Comparison of ENCODE assay signal across 22 cellular contexts in genomic region chr11:120030411-120030810, GRCh38.
"Had no signal": no experiment of that assay in that cellular context is flagged by ENCODE, and none has a peak within 500 bp of the region (broad histone marks: within the 10 kb centered on the region; RNA-seq: fewer than 3 reads in every experiment).

No MANE protein-coding gene starts in this region.

- DNase-seq: colonic mucosa; effector CD8-positive, alpha-beta T cell; heart left ventricle; hippocampal formation; mammary epithelial cell; occipital lobe; psoas muscle; retina; spleen; stimulated activated CD4-positive, alpha-beta T cell treated with anti-CD3 and anti-CD28 coated beads, Interleukin-15, amount 100 ng/mL, for 24 hours; stimulated activated CD4-positive, alpha-beta T cell treated with anti-CD3 and anti-CD28 coated beads, Interleukin-1b, Interleukin-23, amount 100 ng/mL, for 48 hours; stimulated activated CD4-positive, alpha-beta T cell treated with anti-CD3 and anti-CD28 coated beads, Interleukin-4, amount 100 ng/mL, for 24 hours; tibial artery; upper lobe of left lung had no signal

- H3K79me2 ChIP-seq: parathyroid adenoma had no signal

- H3K9me3 Mint-ChIP-seq: natural killer cell treated with Interleukin-12 subunit alpha and Interleukin-12 subunit beta and Interleukin-15 and Interleukin-18, amount 100 ng/mL, for 72 hours; stimulated activated memory B cell treated with anti-CD40 and anti-IgM and Interleukin-4, amounts not matched to agents 10 μg/mL and 1 μg/mL and 100 μg/mL, for 72 hours; stimulated activated naive CD8-positive, alpha-beta T cell treated with anti-CD3 and anti-CD28 coated beads, Interleukin-15, Interleukin-2, amounts not matched to agents 100 ng/mL and 50 ng/mL, for 24 hours had no signal

- H2AFZ ChIP-seq: neural progenitor cell, parathyroid adenoma had no signal

- H3K4me1 Mint-ChIP-seq: stimulated activated memory B cell treated with anti-CD40 and anti-IgM and Interleukin-4, amounts not matched to agents 10 μg/mL and 1 μg/mL and 100 μg/mL, for 72 hours had no signal

- ATAC-seq: esophagus mucosa; heart left ventricle; left lobe of liver; natural killer cell treated with Interleukin-12 subunit alpha and Interleukin-12 subunit beta and Interleukin-15 and Interleukin-18, amount 100 ng/mL, for 72 hours; psoas muscle; sciatic nerve; stimulated activated memory B cell treated with anti-CD40 and anti-IgM and Interleukin-4, amounts not matched to agents 10 μg/mL and 1 μg/mL and 100 μg/mL, for 72 hours had no signal

- H3K9ac ChIP-seq: neural progenitor cell, parathyroid adenoma had no signal

- H3K4me3 Mint-ChIP-seq: natural killer cell treated with Interleukin-12 subunit alpha and Interleukin-12 subunit beta and Interleukin-15 and Interleukin-18, amount 100 ng/mL, for 72 hours; neural progenitor cell; stimulated activated memory B cell treated with anti-CD40 and anti-IgM and Interleukin-4, amounts not matched to agents 10 μg/mL and 1 μg/mL and 100 μg/mL, for 72 hours; stimulated activated naive CD8-positive, alpha-beta T cell treated with anti-CD3 and anti-CD28 coated beads, Interleukin-15, Interleukin-2, amounts not matched to agents 100 ng/mL and 50 ng/mL, for 24 hours had no signal

- H3K27ac Mint-ChIP-seq: natural killer cell treated with Interleukin-12 subunit alpha and Interleukin-12 subunit beta and Interleukin-15 and Interleukin-18, amount 100 ng/mL, for 72 hours; stimulated activated memory B cell treated with anti-CD40 and anti-IgM and Interleukin-4, amounts not matched to agents 10 μg/mL and 1 μg/mL and 100 μg/mL, for 72 hours; stimulated activated naive CD8-positive, alpha-beta T cell treated with anti-CD3 and anti-CD28 coated beads, Interleukin-15, Interleukin-2, amounts not matched to agents 100 ng/mL and 50 ng/mL, for 24 hours had no signal

- H3K4me1 ChIP-seq: colonic mucosa, parathyroid adenoma, psoas muscle, spleen, tibial artery, upper lobe of left lung had no signal

- H3K4me2 ChIP-seq: neural progenitor cell had no signal

- H3K27ac ChIP-seq: colonic mucosa, heart left ventricle, neural progenitor cell, parathyroid adenoma, psoas muscle, spleen, tibial artery, upper lobe of left lung had no signal

- H3K27me3 ChIP-seq: colonic mucosa, neural progenitor cell, upper lobe of left lung had no signal

- H3K36me3 Mint-ChIP-seq: natural killer cell treated with Interleukin-12 subunit alpha and Interleukin-12 subunit beta and Interleukin-15 and Interleukin-18, amount 100 ng/mL, for 72 hours; neural progenitor cell; stimulated activated memory B cell treated with anti-CD40 and anti-IgM and Interleukin-4, amounts not matched to agents 10 μg/mL and 1 μg/mL and 100 μg/mL, for 72 hours had no signal

- H3K9me3 ChIP-seq: colonic mucosa, heart left ventricle, psoas muscle, tibial artery had no signal

- H3K36me3 ChIP-seq: colonic mucosa, heart left ventricle, neural progenitor cell, spleen, tibial artery, upper lobe of left lung had no signal

- H3K4me3 ChIP-seq: colonic mucosa, heart left ventricle, neural progenitor cell, psoas muscle, spleen, tibial artery, upper lobe of left lung had no signal
